Comparison of ENCODE assay signal across 22 cellular contexts in genomic region chr17:15935891-15936290, GRCh38. TPM values are rescaled to one million over a fixed set of nuclear protein-coding genes. Genes with fewer than 3 reads are reported as not detected.
"Had no signal": no experiment of that assay in that cellular context is flagged by ENCODE, and none has a peak within 500 bp of the region (broad histone marks: within the 10 kb centered on the region; RNA-seq: fewer than 3 reads in every experiment).

No MANE protein-coding gene starts in this region.

- H3K4me1 ChIP-seq: neural progenitor cell, parathyroid adenoma, psoas muscle, right lobe of liver, sigmoid colon, stomach, thyroid gland, tibial nerve, vagina had no signal

- H3K36me3 ChIP-seq: neural progenitor cell, ovary, right lobe of liver, sigmoid colon, stomach, thoracic aorta, thyroid gland, tibial nerve, vagina had no signal

- H3K9me3 ChIP-seq: ovary, psoas muscle, right lobe of liver, sigmoid colon, stomach, thoracic aorta, thyroid gland, tibial nerve, vagina had no signal

- H3K79me2 ChIP-seq: parathyroid adenoma had no signal

- H2AFZ ChIP-seq: neural progenitor cell, parathyroid adenoma had no signal

- H3K27me3 ChIP-seq: neural progenitor cell, ovary, right lobe of liver, sigmoid colon, stomach, thyroid gland, tibial nerve, vagina had no signal

- H3K4me2 ChIP-seq: neural progenitor cell had no signal

- DNase-seq: naive thymus-derived CD4-positive, alpha-beta T cell; natural killer cell; occipital lobe; ovary; psoas muscle; right cardiac atrium; right lobe of liver; sigmoid colon; small intestine; stimulated activated CD4-positive, alpha-beta T cell treated with anti-CD3 and anti-CD28 coated beads, Interleukin-15, amount 100 ng/mL, for 24 hours; stimulated activated CD4-positive, alpha-beta T cell treated with anti-CD3 and anti-CD28 coated beads, Interleukin-2, amount 100 ng/mL, for 24 hours; stimulated activated CD4-positive, alpha-beta T cell treated with anti-CD3 and anti-CD28 coated beads, Interleukin-2, amount 100 ng/mL, for 48 hours; stimulated activated CD4-positive, alpha-beta T cell treated with anti-CD3 and anti-CD28 coated beads, Interleukin-4, amount 100 ng/mL, for 24 hours; stimulated activated naive B cell treated with anti-CD40 and anti-IgM and Interleukin-4, amounts not matched to agents 10 μg/mL and 1 μg/mL and 100 μg/mL, for 72 hours; stimulated activated naive CD4-positive, alpha-beta T cell treated with Interleukin-2 at 50 U/mL for 16 hours; stomach; thyroid gland had no signal

- H3K27ac ChIP-seq: neural progenitor cell, ovary, parathyroid adenoma, psoas muscle, right lobe of liver, sigmoid colon, stomach, thoracic aorta, thyroid gland, tibial nerve, vagina had no signal

- H3K9ac ChIP-seq: neural progenitor cell, parathyroid adenoma had no signal

- H3K4me3 ChIP-seq: neural progenitor cell, ovary, psoas muscle, right lobe of liver, sigmoid colon, stomach, thoracic aorta, thyroid gland, tibial nerve, vagina had no signal

RNA-seq across cellular contexts. Expression of gene ADORA2B, which starts 9.0 kb away (rescaled TPM):
- total RNA-seq: thyroid gland had no signal
